In genomic region chr3:134308350-134308891, GRCh38 we compare ENCODE assay signal across 8 cellular contexts. TPM values are rescaled to one million over a fixed set of nuclear protein-coding genes. Genes with fewer than 3 reads are reported as not detected.
DNase-seq lines count a peak whose midpoint lies in the region; ATAC-seq and FAIRE-seq lines count a peak whose summit lies in the region.

No MANE protein-coding gene starts in this region.

- 13 to 14% methylated on average over 11 of the region's 11 CpGs for WGBS in ectodermal cell, 2 experiments

- peak; percentile 33 to 85 for DNase-seq in NCI-H526 (lab: John Stamatoyannopoulos, UW)
- peak; percentile 80 to 85 for DNase-seq in activated CD4-positive, alpha-beta T cell treated with anti-CD3 and anti-CD28 coated beads, Interleukin-2, amount 50 U/mL, for 48 hours
- peak; percentile 90 for DNase-seq in medulla oblongata (ENCODE audit: extremely low spot score)
- DNase-seq in stimulated activated CD4-positive, alpha-beta T cell treated with anti-CD3 and anti-CD28 coated beads, TNF-alpha, amount 100 ng/mL, for 48 hours (ENCODE audit: low read depth in 3 of 3) = peak; percentile 52 to 63 (median 61)

- H3K27ac ChIP-seq in ectodermal cell (ENCODE audit: insufficient read depth, low read depth, low read length, poor library complexity, severe bottlenecking) = peak overlapping the region; percentile 55

- H3K4me3 ChIP-seq in ectodermal cell (ENCODE audit: insufficient read depth, low read depth, low read length) = no peak overlapping the region

- H3K27me3 ChIP-seq in ectodermal cell (ENCODE audit: control insufficient read depth, insufficient read depth, low read length, poor library complexity, severe bottlenecking) = peaks cover under 1% of the 10 kb centered on the region

- H3K36me3 ChIP-seq in ectodermal cell (ENCODE audit: control insufficient read depth, insufficient read depth, low read length) = no peaks in the 10 kb centered on the region

- H3K9me3 ChIP-seq in ectodermal cell (ENCODE audit: control insufficient read depth, low read length) = no peaks in the 10 kb centered on the region

- FAIRE-seq in G401.6 (lab: Jason Lieb, UNC) = peak; percentile 94

- peaks cover 6% of the 10 kb centered on the region for H3K4me1 ChIP-seq in ectodermal cell (ENCODE audit: control insufficient read depth, insufficient read depth, low read length)

- ATAC-seq in HG03095 (IDR thresholded peaks at IDR 0.05; ENCODE audit: unreplicated experiment) (peak; percentile 75), HG03025 (IDR thresholded peaks at IDR 0.05; ENCODE audit: low FRiP score, unreplicated experiment) (no peak)

RNA-seq across cellular contexts. Expression of gene RYK, which starts 57.8 kb away (rescaled TPM):
- 67.6 TPM for polyA plus RNA-seq in ectodermal cell (2013, experiment 1 of 4)
- polyA plus RNA-seq in ectodermal cell (2013, experiment 2 of 4) = 73.8 TPM
- polyA plus RNA-seq in ectodermal cell (2013, experiment 3 of 4) = 61.2 TPM
- polyA plus RNA-seq in ectodermal cell (2013, experiment 4 of 4) = 66.5 TPM
